8 cellular contexts compared by ENCODE assay signal in the genomic region with DNA sequence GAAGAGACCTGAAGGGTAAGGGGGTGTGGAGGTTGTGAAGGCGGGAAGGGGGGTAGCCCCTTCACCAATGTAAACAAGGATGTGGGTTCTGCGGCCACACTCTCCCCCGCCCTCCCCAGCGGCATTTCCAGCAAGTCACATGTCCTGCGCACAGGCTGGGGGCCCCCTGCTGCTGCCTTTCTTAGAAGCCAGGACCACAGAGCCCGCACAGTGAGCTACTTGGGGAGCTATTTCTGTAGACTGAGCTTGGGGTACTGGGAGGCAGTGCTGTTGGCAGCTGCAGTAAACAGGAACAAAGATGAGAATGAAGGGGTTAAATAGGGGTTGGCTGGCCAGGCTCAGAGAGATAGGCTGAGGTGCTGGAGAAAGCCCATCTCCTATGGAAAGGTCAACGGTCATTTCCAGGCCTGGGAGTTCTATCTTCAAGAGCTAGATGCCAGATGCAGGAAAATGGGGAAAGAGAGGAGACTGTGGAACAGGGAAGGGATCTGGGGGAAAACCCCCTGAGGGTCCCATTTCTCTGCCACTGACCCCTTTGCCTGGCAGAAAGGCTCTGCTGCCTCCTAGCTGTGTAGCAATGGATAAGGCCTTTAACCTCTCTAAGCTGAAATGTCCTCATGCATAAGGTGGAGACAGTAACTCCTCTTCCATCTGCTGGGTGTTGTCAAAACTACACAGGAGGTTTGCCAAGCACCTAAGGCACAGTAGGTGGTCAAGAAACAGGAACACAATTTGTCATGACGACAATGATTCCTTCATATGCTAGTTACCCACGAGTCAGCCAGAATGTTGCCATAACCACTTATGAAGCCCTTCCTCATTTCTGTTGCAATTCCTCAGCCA. TPM values are rescaled to one million over a fixed set of nuclear protein-coding genes. Genes with fewer than 3 reads are reported as not detected.
DNase-seq lines count a peak whose midpoint lies in the region; ATAC-seq, FAIRE-seq and TF ChIP-seq lines count a peak whose summit lies in the region.

No MANE protein-coding gene starts in this region.

- peak; percentile 63 for TF ChIP-seq CTCF in KMS-11 (conservative IDR thresholded peaks at IDR 0.05; ENCODE audit: low read depth, low read length)
- TF ChIP-seq CTCF in fibroblast of mammary gland (conservative IDR thresholded peaks at IDR 0.05; ENCODE audit: control insufficient read depth, insufficient read depth, low read depth, low read length), result no peak

- peak overlapping the region; percentile 100 for H3K4me2 ChIP-seq in KMS-11

- peak overlapping the region; percentile 98 for H3K27ac ChIP-seq in KMS-11

- H3K27me3 Mint-ChIP-seq in activated CD8-positive, alpha-beta T cell treated with anti-CD3 and anti-CD28 coated beads, Interleukin-2, amount 10 ng/mL, durations not matched to agents 7 days and 5 days (ENCODE audit: low read depth), result no peaks in the 10 kb centered on the region

- H3K9me3 Mint-ChIP-seq in activated CD8-positive, alpha-beta T cell treated with anti-CD3 and anti-CD28 coated beads, Interleukin-2, amount 10 ng/mL, durations not matched to agents 7 days and 5 days (ENCODE audit: insufficient read depth), result no peaks in the 10 kb centered on the region

- H3K79me2 ChIP-seq in KMS-11 (ENCODE audit: insufficient read depth, low read depth), result peaks cover 12% of the 10 kb centered on the region; the same call in 1 of the 2 replicates

- peak overlapping the region; percentile 75 for H3K4me3 Mint-ChIP-seq in activated CD8-positive, alpha-beta T cell treated with anti-CD3 and anti-CD28 coated beads, Interleukin-2, amount 10 ng/mL, durations not matched to agents 7 days and 5 days

- H3K4me1 Mint-ChIP-seq in activated CD8-positive, alpha-beta T cell treated with anti-CD3 and anti-CD28 coated beads, Interleukin-2, amount 10 ng/mL, durations not matched to agents 7 days and 5 days (ENCODE audit: low read depth), result peaks cover 81% of the 10 kb centered on the region

- H3K27ac Mint-ChIP-seq in activated CD8-positive, alpha-beta T cell treated with anti-CD3 and anti-CD28 coated beads, Interleukin-2, amount 10 ng/mL, durations not matched to agents 7 days and 5 days, result peak overlapping the region; percentile 88

- H3K4me1 ChIP-seq in KMS-11 (ENCODE audit: low read depth, poor library complexity, severe bottlenecking), result peaks cover 91% of the 10 kb centered on the region

- DNase-seq in ELF-1 (ENCODE audit: low read depth, low spot score) (peak; percentile 61), fibroblast of mammary gland (ENCODE audit: low read depth) (peak; percentile 23), NCI-H510A (lab: John Stamatoyannopoulos, UW) (no peak), HTR-8/SVneo (ENCODE audit: insufficient read length, low spot score) (no peak)
- DNase-seq in activated CD8-positive, alpha-beta T cell treated with anti-CD3 and anti-CD28 coated beads, Interleukin-2, amount 10 ng/mL, durations not matched to agents 7 days and 5 days, result peak; percentile 93
- DNase-seq in stimulated activated CD4-positive, alpha-beta T cell treated with anti-CD3 and anti-CD28 coated beads, Interleukin-12 subunit alpha, Interleukin-12 subunit beta, amount 100 ng/mL, for 48 hours (ENCODE audit: low read depth in 2 of 3, low spot score in 1 of 3), result peak; percentile 82 to 91 (median 88)

- peaks cover 56% of the 10 kb centered on the region for H3K36me3 Mint-ChIP-seq in activated CD8-positive, alpha-beta T cell treated with anti-CD3 and anti-CD28 coated beads, Interleukin-2, amount 10 ng/mL, durations not matched to agents 7 days and 5 days (ENCODE audit: low read depth)

- peak overlapping the region; percentile 70 for H3K9ac ChIP-seq in KMS-11

- H4K20me1 ChIP-seq in KMS-11 (ENCODE audit: insufficient read depth), result no peaks in the 10 kb centered on the region

- peak; percentile 54 for ATAC-seq in GM21528 (IDR thresholded peaks at IDR 0.05; ENCODE audit: low FRiP score, unreplicated experiment)
- peak; percentile 78 for ATAC-seq in activated CD8-positive, alpha-beta T cell treated with anti-CD3 and anti-CD28 coated beads, Interleukin-2, amount 10 ng/mL, durations not matched to agents 7 days and 5 days

- no peaks in the 10 kb centered on the region for H3K27me3 ChIP-seq in KMS-11 (ENCODE audit: insufficient read depth, low read depth)

- no peak overlapping the region for H3K4me3 ChIP-seq in KMS-11 (IDR thresholded peaks at IDR 0.05; ENCODE audit: insufficient read depth, low read depth, low read length)
- H3K4me3 ChIP-seq in fibroblast of mammary gland (ENCODE audit: control insufficient read depth, low read depth, low read length), result no peak overlapping the region

- no peak overlapping the region for H2AFZ ChIP-seq in KMS-11 (ENCODE audit: low read depth)

- CTCF ChIA-PET in activated CD8-positive, alpha-beta T cell treated with anti-CD3 and anti-CD28 coated beads, Interleukin-2, amount 10 ng/mL, durations not matched to agents 7 days and 5 days (lab: Charles Lee), result interaction anchor here (0.9 to 3.0 kb wide), 10 partner anchors 9 to 289 kb away, joined by 3 to 23 read pairs (median 4); partner anchors contain the start of genes HDAC6 and SLC35A2

- H3K36me3 ChIP-seq in KMS-11 (ENCODE audit: insufficient read depth), result no peaks in the 10 kb centered on the region

- no peak for FAIRE-seq in HTR-8/SVneo (lab: Jason Lieb, UNC)

- POLR2A ChIA-PET in activated CD8-positive, alpha-beta T cell treated with anti-CD3 and anti-CD28 coated beads, Interleukin-2, amount 10 ng/mL, durations not matched to agents 7 days and 5 days (lab: Charles Lee), result interaction anchor here (0.6 to 7.2 kb wide), 10 partner anchors 10 to 260 kb away, joined by 3 to 126 read pairs (median 6); partner anchors contain the start of genes GRIPAP1, PIM2, PQBP1 and SLC35A2

RNA-seq across cellular contexts. Expression of gene PIM2, which starts 18.5 kb away (rescaled TPM):
- total RNA-seq in activated CD8-positive, alpha-beta T cell treated with anti-CD3 and anti-CD28 coated beads, Interleukin-2, amount 10 ng/mL, durations not matched to agents 7 days and 5 days, result 10 to 100 TPM; 51.3 to 53.6 TPM

RNA-seq across cellular contexts. Expression of gene OTUD5, which starts 20.1 kb away (rescaled TPM):
- total RNA-seq in activated CD8-positive, alpha-beta T cell treated with anti-CD3 and anti-CD28 coated beads, Interleukin-2, amount 10 ng/mL, durations not matched to agents 7 days and 5 days, result 10 to 100 TPM; 40.0 to 41.7 TPM

RNA-seq across cellular contexts. Expression of gene SLC35A2, which starts 25.8 kb away (rescaled TPM):
- 10 to 100 TPM; 14.8 to 15.3 TPM for total RNA-seq in activated CD8-positive, alpha-beta T cell treated with anti-CD3 and anti-CD28 coated beads, Interleukin-2, amount 10 ng/mL, durations not matched to agents 7 days and 5 days

RNA-seq across cellular contexts. Expression of gene KCND1, which starts 34.4 kb away (rescaled TPM):
- 1 to 10 TPM; 3.5 to 4.6 TPM for total RNA-seq in activated CD8-positive, alpha-beta T cell treated with anti-CD3 and anti-CD28 coated beads, Interleukin-2, amount 10 ng/mL, durations not matched to agents 7 days and 5 days

RNA-seq across cellular contexts. Expression of gene PQBP1, which starts 39.6 kb away (rescaled TPM):
- 10 to 100 TPM; 63.9 to 70.8 TPM for total RNA-seq in activated CD8-positive, alpha-beta T cell treated with anti-CD3 and anti-CD28 coated beads, Interleukin-2, amount 10 ng/mL, durations not matched to agents 7 days and 5 days

Comparison
In these comparisons a context has a peak if more than half of its experiments do, and no peak if none do; other contexts are left out.
1. DNase-seq: peak in ELF-1 (single experiment), activated CD8-positive, alpha-beta T cell treated with anti-CD3 and anti-CD28 coated beads, Interleukin-2, amount 10 ng/mL, durations not matched to agents 7 days and 5 days (single experiment), fibroblast of mammary gland (single experiment) and stimulated activated CD4-positive, alpha-beta T cell treated with anti-CD3 and anti-CD28 coated beads, Interleukin-12 subunit alpha, Interleukin-12 subunit beta, amount 100 ng/mL, for 48 hours (3 of 3); none in NCI-H510A (single experiment) and HTR-8/SVneo (single experiment).